In the genomic region with DNA sequence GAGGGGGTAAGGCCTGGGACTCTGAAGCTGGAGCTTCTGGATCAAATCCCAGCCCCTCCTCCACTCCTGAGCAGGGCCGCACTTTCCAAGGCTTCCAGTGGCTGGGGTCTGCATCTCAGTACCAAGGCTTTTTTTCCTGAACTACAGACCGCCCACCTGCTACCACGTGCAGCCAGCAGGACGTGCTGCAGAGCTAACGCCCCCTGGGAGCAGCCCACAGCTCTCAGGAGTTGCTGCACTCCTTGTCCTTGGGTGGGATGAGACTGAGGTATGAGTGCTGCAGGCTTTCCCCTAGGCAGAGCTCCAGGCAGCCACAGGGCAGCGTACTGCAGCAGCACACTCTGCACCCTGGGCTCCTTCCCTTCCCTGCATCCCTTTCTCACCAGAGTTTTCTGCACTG, we compare ENCODE assay signal across 18 cellular contexts.
"Had no signal": no experiment of that assay in that cellular context is flagged by ENCODE, and none has a peak within 500 bp of the region (broad histone marks: within the 10 kb centered on the region; RNA-seq: fewer than 3 reads in every experiment).

No MANE protein-coding gene starts in this region.

- H3K4me2 ChIP-seq: smooth muscle cell had no signal

- H3K9me3 Mint-ChIP-seq: activated CD8-positive, alpha-beta T cell treated with anti-CD3 and anti-CD28 coated beads for 36 hours; stimulated activated effector memory CD8-positive, alpha-beta T cell treated with anti-CD3 and anti-CD28 coated beads, Interleukin-12 subunit alpha, Interleukin-12 subunit beta, amount 100 ng/mL, for 72 hours; T-helper 2 cell treated with Interferon-gamma antibody and Interleukin-4, amounts not matched to agents 5 μg/mL and 100 μg/mL, for 36 hours had no signal

- DNase-seq: activated CD4-positive, alpha-beta T cell treated with anti-CD3 and anti-CD28 coated beads for 4 hours; activated CD8-positive, alpha-beta memory T cell treated with anti-CD3 and anti-CD28 coated beads, Interleukin-2, amount 50 U/mL, for 4 hours; activated CD8-positive, alpha-beta T cell treated with anti-CD3 and anti-CD28 coated beads for 36 hours; activated naive CD4-positive, alpha-beta T cell; foreskin keratinocyte; heart right ventricle; left ventricle myocardium superior; posterior cingulate gyrus; right cardiac atrium; tibial artery had no signal

- FAIRE-seq: bronchial epithelial cell, endothelial cell of umbilical vein had no signal

- H3K4me3 ChIP-seq: ascending aorta, heart right ventricle, smooth muscle cell, tibial artery had no signal

- H3K27ac ChIP-seq: ascending aorta, foreskin keratinocyte, heart right ventricle, neutrophil, tibial artery, VCaP had no signal

- H3K27me3 Mint-ChIP-seq: activated CD8-positive, alpha-beta T cell treated with anti-CD3 and anti-CD28 coated beads for 36 hours had no signal

- H3K27me3 ChIP-seq: ascending aorta, foreskin keratinocyte, heart right ventricle, neutrophil, tibial artery had no signal

- H3K27ac Mint-ChIP-seq: activated CD8-positive, alpha-beta T cell treated with anti-CD3 and anti-CD28 coated beads for 36 hours; stimulated activated effector memory CD8-positive, alpha-beta T cell treated with anti-CD3 and anti-CD28 coated beads, Interleukin-12 subunit alpha, Interleukin-12 subunit beta, amount 100 ng/mL, for 72 hours; T-helper 2 cell treated with Interferon-gamma antibody and Interleukin-4, amounts not matched to agents 5 μg/mL and 100 μg/mL, for 36 hours had no signal

- H3K9me3 ChIP-seq: ascending aorta, heart right ventricle, neutrophil, tibial artery had no signal

- H3K4me1 ChIP-seq: ascending aorta, foreskin keratinocyte, heart right ventricle, tibial artery had no signal

- ATAC-seq: activated CD8-positive, alpha-beta T cell treated with anti-CD3 and anti-CD28 coated beads for 36 hours; foreskin keratinocyte; heart right ventricle; left ventricle myocardium superior; right cardiac atrium; stimulated activated effector memory CD8-positive, alpha-beta T cell treated with anti-CD3 and anti-CD28 coated beads, Interleukin-12 subunit alpha, Interleukin-12 subunit beta, amount 100 ng/mL, for 72 hours had no signal

- H3K4me3 Mint-ChIP-seq: activated CD8-positive, alpha-beta T cell treated with anti-CD3 and anti-CD28 coated beads for 36 hours; stimulated activated effector memory CD8-positive, alpha-beta T cell treated with anti-CD3 and anti-CD28 coated beads, Interleukin-12 subunit alpha, Interleukin-12 subunit beta, amount 100 ng/mL, for 72 hours; T-helper 2 cell treated with Interferon-gamma antibody and Interleukin-4, amounts not matched to agents 5 μg/mL and 100 μg/mL, for 36 hours had no signal
